ENCODE assay signal across 11 cellular contexts in genomic region chr5:139676951-139677367, GRCh38. TPM values are rescaled to one million over a fixed set of nuclear protein-coding genes. Genes with fewer than 3 reads are reported as not detected.
DNase-seq lines count a peak whose midpoint lies in the region; ATAC-seq and TF ChIP-seq lines count a peak whose summit lies in the region.
"Had no signal": no experiment of that assay in that cellular context is flagged by ENCODE, and none has a peak within 500 bp of the region (broad histone marks: within the 10 kb centered on the region; RNA-seq: fewer than 3 reads in every experiment).

No MANE protein-coding gene starts in this region.

- H3K23me2 ChIP-seq in H9 (ENCODE audit: insufficient read length, low read depth, low read length, poor library complexity, severe bottlenecking), result no peaks in the 10 kb centered on the region

- CTCF ChIA-PET in GM10248 (lab: Yijun Ruan, JAX), result interaction anchor here (0.9 to 5.6 kb wide), 7 partner anchors 11 to 110 kb away, joined by 3 to 35 read pairs (median 3); no protein-coding TSS in a partner anchor

- no peak overlapping the region for H3K23ac ChIP-seq in H9 (ENCODE audit: insufficient read length, low read depth, low read length)

- in situ Hi-C loops in gastrocnemius medialis (cut with MboI; ENCODE audit: low sequenced_read_pairs in 4 of 4), result no loop called here

- H3K9me3 Mint-ChIP-seq in H9 (no peaks in the 10 kb centered on the region), immature natural killer cell (no peaks in the 10 kb centered on the region)

- H3K18ac ChIP-seq in H9 (ENCODE audit: insufficient read length, low read depth, low read length), result no peak overlapping the region

- H3T11ph ChIP-seq in H9 (ENCODE audit: low read length), result no peak overlapping the region

- H3K4me3 Mint-ChIP-seq in H9 (no peak overlapping the region), immature natural killer cell (peak overlapping the region in 3 of 5 donors; percentile 42 to 72 (median 47))
- H3K4me3 Mint-ChIP-seq: activated CD4-positive, alpha-beta T cell treated with anti-CD3 and anti-CD28 coated beads for 36 hours had no signal

- no peak overlapping the region for H2AK5ac ChIP-seq in H9 (ENCODE audit: insufficient read length, low read length)

- no peak for TF ChIP-seq POLR2A in gastrocnemius medialis (IDR thresholded peaks at IDR 0.05)

- H3K9ac ChIP-seq in H9 (ENCODE audit: extremely low read depth, insufficient read length, low read length), result no peak overlapping the region

- H3K27ac ChIP-seq in H9 (ENCODE audit: insufficient read length, low read depth, low read length) (no peak overlapping the region), ascending aorta (peak overlapping the region; percentile 63 to 70), gastrocnemius medialis (peak overlapping the region; percentile 97 to 99 (median 98))
- H3K27ac ChIP-seq: colonic mucosa had no signal

- DNase-seq in H9, result no peak
- DNase-seq in ascending aorta (ENCODE audit: low spot score in 2 of 2), result no peak
- DNase-seq in immature natural killer cell, result no peak
- DNase-seq in gastrocnemius medialis, result peak in 1 of 2 donors; percentile 64
- DNase-seq in UCSD-AML1 (lab: John Stamatoyannopoulos, UW; ENCODE audit: unreplicated experiment), result no peak
- no peak for DNase-seq in foreskin fibroblast
- DNase-seq in GM10248 (ENCODE audit: extremely low spot score), result no peak
- DNase-seq: activated CD4-positive, alpha-beta T cell treated with anti-CD3 and anti-CD28 coated beads for 36 hours; colonic mucosa; stimulated activated CD4-positive, alpha-beta T cell treated with anti-CD3 and anti-CD28 coated beads, Interleukin-4, amount 100 ng/mL, for 24 hours had no signal

- no peak overlapping the region for H4K91ac ChIP-seq in H9 (ENCODE audit: insufficient read length, low read depth, low read length)

- TF ChIP-seq CTCF in H9 (conservative IDR thresholded peaks at IDR 0.05), result no peak
- TF ChIP-seq CTCF in ascending aorta (IDR thresholded peaks at IDR 0.05), result no peak
- no peak for TF ChIP-seq CTCF in gastrocnemius medialis (IDR thresholded peaks at IDR 0.05 in 4 of 5, conservative IDR thresholded peaks at IDR 0.05 in 1 of 5)
- TF ChIP-seq CTCF in foreskin fibroblast (IDR thresholded peaks at IDR 0.05; ENCODE audit: low read depth, low read length), result no peak
- no peak for TF ChIP-seq CTCF in GM10248 (IDR thresholded peaks at IDR 0.05; ENCODE audit: control extremely low read depth, extremely low read depth, low read depth, missing control alignments)

- H3K56ac ChIP-seq in H9 (ENCODE audit: insufficient read length, low read depth, low read length), result no peak overlapping the region

- no peaks in the 10 kb centered on the region for H4K20me1 ChIP-seq in H9 (ENCODE audit: control insufficient read depth, insufficient read depth, insufficient read length)

- H3K27me3 Mint-ChIP-seq in H9 (ENCODE audit: low read depth), result no peaks in the 10 kb centered on the region; the same call in 1 of the 2 replicates
- H3K27me3 Mint-ChIP-seq in immature natural killer cell (ENCODE audit: low read depth in 3 of 3), result peaks cover 0 to 4% (median 2%) of the 10 kb centered on the region in 3 donors
- H3K27me3 Mint-ChIP-seq: activated CD4-positive, alpha-beta T cell treated with anti-CD3 and anti-CD28 coated beads for 36 hours had no signal

- no peak overlapping the region for H4K8ac ChIP-seq in H9 (replicated peaks; ENCODE audit: insufficient read length, low read depth, low read length)

- no peak overlapping the region for H4K5ac ChIP-seq in H9 (ENCODE audit: insufficient read length, low read depth, low read length)

- POLR2A ChIA-PET in GM10248 (lab: Yijun Ruan, JAX), result no interaction called here

- no peak overlapping the region for H2BK12ac ChIP-seq in H9 (ENCODE audit: insufficient read length, low read depth, low read length)

- H3K79me2 ChIP-seq in H9 (ENCODE audit: insufficient read depth, low read length), result peaks cover 21% of the 10 kb centered on the region; the same call in 1 of the 2 replicates

- H3K27me3 ChIP-seq in H9 (ENCODE audit: insufficient read depth, low read length), result no peaks in the 10 kb centered on the region
- no peaks in the 10 kb centered on the region for H3K27me3 ChIP-seq in ascending aorta
- H3K27me3 ChIP-seq in gastrocnemius medialis, result no peaks in the 10 kb centered on the region
- H3K27me3 ChIP-seq: colonic mucosa had no signal

- no peak overlapping the region for H2BK5ac ChIP-seq in H9 (ENCODE audit: insufficient read length, low read length)

- H3K79me1 ChIP-seq in H9 (ENCODE audit: insufficient read depth, low read depth, low read length, poor library complexity, severe bottlenecking), result no peaks in the 10 kb centered on the region

- H3K36me3 Mint-ChIP-seq in H9 (ENCODE audit: insufficient read depth in 1 of 3, low read depth in 3 of 3), result peaks cover 13 to 27% (median 21%) of the 10 kb centered on the region in 3 experiments; a peak in 6 of 7 replicates
- peaks cover 3 to 7% (median 5%) of the 10 kb centered on the region in 3 donors for H3K36me3 Mint-ChIP-seq in immature natural killer cell

- H3K9me3 ChIP-seq in H9 (ENCODE audit: control insufficient read depth, low read depth, low read length) (no peaks in the 10 kb centered on the region), ascending aorta (no peaks in the 10 kb centered on the region), gastrocnemius medialis (no peaks in the 10 kb centered on the region)
- H3K9me3 ChIP-seq: colonic mucosa had no signal

- H3K27ac Mint-ChIP-seq in H9 (peak overlapping the region in 2 of 3 experiments; percentile 72 to 82; a peak in 2 of 7 replicates), immature natural killer cell (peak overlapping the region; percentile 81 to 94 (median 90))
- H3K27ac Mint-ChIP-seq: activated CD4-positive, alpha-beta T cell treated with anti-CD3 and anti-CD28 coated beads for 36 hours had no signal

- no peaks in the 10 kb centered on the region for H3K4me1 ChIP-seq in H9 (ENCODE audit: insufficient read depth, low read length)
- peaks cover 28 to 61% of the 10 kb centered on the region in 2 donors for H3K4me1 ChIP-seq in ascending aorta
- peaks cover 71 to 80% of the 10 kb centered on the region in 2 donors for H3K4me1 ChIP-seq in gastrocnemius medialis
- H3K4me1 ChIP-seq: colonic mucosa had no signal

- ATAC-seq in gastrocnemius medialis (peak; percentile 36), GM18909 (IDR thresholded peaks at IDR 0.05; ENCODE audit: poor library complexity, unreplicated experiment) (no peak)
- ATAC-seq: activated CD4-positive, alpha-beta T cell treated with anti-CD3 and anti-CD28 coated beads for 36 hours had no signal

- H3K4ac ChIP-seq in H9 (ENCODE audit: low read depth, low read length), result no peak overlapping the region

- WGBS in H9 (ENCODE audit: extremely low coverage, insufficient read length, low lambda C conversion rate), result no CpG with 5 or more reads among the region's 26 CpGs

- H3K36me3 ChIP-seq in ascending aorta, result peaks cover 17 to 20% of the 10 kb centered on the region in 2 donors
- H3K36me3 ChIP-seq in gastrocnemius medialis, result peaks cover 0 to 12% of the 10 kb centered on the region in 2 donors
- H3K36me3 ChIP-seq: colonic mucosa had no signal

- H2BK15ac ChIP-seq in H9 (ENCODE audit: low read depth, low read length), result no peak overlapping the region

- H2BK20ac ChIP-seq in H9 (ENCODE audit: low read depth, low read length, poor library complexity, severe bottlenecking), result no peak overlapping the region

- H3K14ac ChIP-seq in H9 (ENCODE audit: insufficient read depth, low read length), result no peak overlapping the region

- no peak overlapping the region for H3K4me2 ChIP-seq in H9 (ENCODE audit: insufficient read depth, insufficient read length, low read length)

- H3K4me1 Mint-ChIP-seq in H9 (peaks cover 25 to 38% of the 10 kb centered on the region in 2 experiments), immature natural killer cell (peaks cover 74 to 81% of the 10 kb centered on the region in 2 donors)
- H3K4me1 Mint-ChIP-seq: activated CD4-positive, alpha-beta T cell treated with anti-CD3 and anti-CD28 coated beads for 36 hours had no signal

- intact Hi-C loops in ascending aorta (cut with DNase I) (no loop called here), gastrocnemius medialis (cut with DNase I; ENCODE audit: low total_unique reads) (no loop called here)

- H2BK120ac ChIP-seq in H9 (ENCODE audit: low read depth, low read length, poor library complexity, severe bottlenecking), result no peak overlapping the region

- no peak overlapping the region for H2AFZ ChIP-seq in H9 (ENCODE audit: low read length)

- H3K4me3 ChIP-seq in ascending aorta (peak overlapping the region; percentile 13 to 58), gastrocnemius medialis (peak overlapping the region in 2 of 4 donors; percentile 14 to 44), foreskin fibroblast (ENCODE audit: low read depth in 1 of 2, low read length in 2 of 2) (no peak overlapping the region)
- H3K4me3 ChIP-seq: colonic mucosa had no signal

RNA-seq across cellular contexts. Expression of gene CXXC5, which starts 28.8 kb away (rescaled TPM):
- total RNA-seq in H9 (2021) (105 and 107 TPM in 2 replicates), ascending aorta (41.9 TPM), gastrocnemius medialis (10 to 100 TPM; 38.5 to 83.8 (median 60.9) TPM)
- 100 to 1,000 TPM; 339 to 410 (median 385) TPM for polyA plus RNA-seq in immature natural killer cell

Comparison
In these comparisons a context has a peak if more than half of its experiments do, and no peak if none do; other contexts are left out.
1. H3K4me3 Mint-ChIP-seq: peak in immature natural killer cell (3 of 5); none in H9 (0 of 2).
2. H3K4me3 ChIP-seq: peak in ascending aorta (2 of 2); none in foreskin fibroblast (0 of 2).